In the genomic region with DNA sequence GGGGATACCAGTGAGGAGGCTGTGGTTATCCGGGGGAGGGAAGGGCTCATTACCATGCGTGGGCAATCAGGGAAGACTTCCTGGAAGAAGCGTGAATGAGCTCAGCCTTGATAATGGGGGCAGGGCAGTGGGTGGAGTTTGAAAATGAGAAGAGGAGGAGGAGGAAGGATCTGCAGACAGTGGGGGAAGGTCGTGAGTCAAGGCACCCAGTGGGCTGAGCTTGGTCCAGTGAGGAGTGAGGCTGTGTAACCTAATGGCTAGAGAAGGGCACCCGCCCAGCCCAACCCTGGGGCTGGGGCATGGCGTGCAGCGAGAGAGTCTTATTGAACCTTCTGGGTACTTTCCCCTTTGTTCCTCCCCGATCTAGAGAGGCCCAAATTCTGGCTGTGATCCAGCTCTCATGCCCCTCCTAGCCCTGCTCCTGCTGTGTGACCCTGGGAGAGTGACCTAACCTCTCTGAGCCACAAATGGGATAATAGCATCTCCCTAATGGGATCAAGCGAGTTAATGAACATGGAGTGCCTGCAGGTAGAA, we compare ENCODE assay signal across 1 cellular context.
TF ChIP-seq lines count a peak whose summit lies in the region.

No MANE protein-coding gene starts in this region.

TF ChIP-seq in H1, 55 proteins besides CTCF, POLR2A, EP300 and RAD21:
- peak; percentile 89; the same call in 1 of the 2 replicates for TF ChIP-seq KDM1A (IDR thresholded peaks at IDR 0.05; ENCODE audit: borderline replicate concordance, low read length)
- TF ChIP-seq BCL11A (IDR thresholded peaks at IDR 0.05; ENCODE audit: low read depth in 2 of 2, low read length in 2 of 2) = no peak
- no peak for TF ChIP-seq NANOG (IDR thresholded peaks at IDR 0.05; ENCODE audit: insufficient read depth, low read depth, low read length, poor library complexity, severe bottlenecking)
- TF ChIP-seq JUN (IDR thresholded peaks at IDR 0.05; ENCODE audit: low read depth, low read length) = no peak
- peak in 1 of 2 experiments; percentile 65; a peak in 1 of 4 replicates for TF ChIP-seq HDAC2 (IDR thresholded peaks at IDR 0.05; ENCODE audit: borderline replicate concordance in 1 of 2, low read depth in 2 of 2, low read length in 2 of 2)
- TF ChIP-seq CHD1 (IDR thresholded peaks at IDR 0.05; ENCODE audit: low read depth, low read length) = no peak
- TF ChIP-seq SIRT6 (IDR thresholded peaks at IDR 0.05; ENCODE audit: low read length) = no peak
- TF ChIP-seq POU5F1 (IDR thresholded peaks at IDR 0.05; ENCODE audit: low read depth, low read length) = no peak
